ENCODE assay signal across 29 cellular contexts in the genomic region with DNA sequence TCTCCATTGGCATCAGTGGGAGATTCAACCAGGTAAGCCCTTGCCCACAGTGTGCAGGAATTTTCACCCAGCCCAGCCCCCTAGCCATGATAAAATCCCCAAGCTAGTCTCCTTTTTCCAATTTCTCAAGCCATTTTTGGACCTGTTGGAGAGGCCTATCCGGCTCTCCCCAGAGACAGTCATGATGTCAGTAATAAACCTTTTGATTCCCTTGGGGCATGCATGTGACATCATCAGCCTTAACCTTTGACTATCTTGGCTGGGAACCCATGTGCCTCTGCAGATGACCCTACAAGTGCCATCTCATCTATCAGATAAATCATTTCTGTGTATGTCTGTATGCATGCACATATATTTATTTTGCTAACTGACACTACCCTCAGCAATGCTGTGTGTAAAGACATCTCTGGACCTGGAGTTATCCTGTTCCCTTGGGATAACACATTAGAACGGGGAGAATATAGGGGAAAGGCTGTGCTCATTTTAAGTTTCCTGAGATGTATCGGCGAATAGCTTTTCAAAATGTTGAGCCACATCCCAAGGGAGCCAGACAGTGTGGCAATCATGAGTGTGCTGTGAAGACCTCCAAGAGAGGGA. TPM values are rescaled to one million over a fixed set of nuclear protein-coding genes. Genes with fewer than 3 reads are reported as not detected.
"Had no signal": no experiment of that assay in that cellular context is flagged by ENCODE, and none has a peak within 500 bp of the region (broad histone marks: within the 10 kb centered on the region; RNA-seq: fewer than 3 reads in every experiment).

No MANE protein-coding gene starts in this region.

- H3K36me3 ChIP-seq: breast epithelium, heart left ventricle, thoracic aorta had no signal

- H3K4me3 ChIP-seq: breast epithelium, heart left ventricle, lung, skin epidermis, thoracic aorta had no signal

- H3K27me3 ChIP-seq: breast epithelium had no signal

- H3K4me1 Mint-ChIP-seq: activated B cell treated with CpG ODN at 0.5 μM for 24 hours; central memory CD8-positive, alpha-beta T cell; endodermal cell; immature natural killer cell; nephron had no signal

- H3K4me1 ChIP-seq: breast epithelium, heart left ventricle had no signal

- H3K27me3 Mint-ChIP-seq: activated B cell treated with CpG ODN at 0.5 μM for 24 hours; dendritic cell treated with granulocyte-macrophage colony-stimulating factor and Interleukin-4, amounts not matched to agents 40 ng/mL and 50 ng/mL, for 4 days had no signal

- H3K27ac ChIP-seq: breast epithelium, heart left ventricle, thoracic aorta had no signal

- H3K27ac Mint-ChIP-seq: activated B cell treated with CpG ODN at 0.5 μM for 24 hours; activated T-helper 1 cell treated with anti-CD3 and anti-CD28 coated beads, Interleukin-12 subunit alpha, Interleukin-12 subunit beta, Interleukin-2, Interleukin-4 antibody, amounts not matched to agents 30 ng/mL and 10 ng/mL and 1 ng/mL, durations not matched to agents 14 hours and 24 hours and 36 hours; dendritic cell treated with granulocyte-macrophage colony-stimulating factor and Interleukin-4, amounts not matched to agents 40 ng/mL and 50 ng/mL, for 4 days; endodermal cell; immature natural killer cell; nephron; T-helper 2 cell treated with Interferon-gamma antibody and Interleukin-4, amounts not matched to agents 5 μg/mL and 100 μg/mL, for 36 hours had no signal

- H3K4me3 Mint-ChIP-seq: activated B cell treated with CpG ODN at 0.5 μM for 24 hours; activated T-helper 1 cell treated with anti-CD3 and anti-CD28 coated beads, Interleukin-12 subunit alpha, Interleukin-12 subunit beta, Interleukin-2, Interleukin-4 antibody, amounts not matched to agents 30 ng/mL and 10 ng/mL and 1 ng/mL, durations not matched to agents 14 hours and 24 hours and 36 hours; central memory CD8-positive, alpha-beta T cell; dendritic cell treated with granulocyte-macrophage colony-stimulating factor and Interleukin-4, amounts not matched to agents 40 ng/mL and 50 ng/mL, for 4 days; endodermal cell; immature natural killer cell; nephron; T-helper 2 cell treated with Interferon-gamma antibody and Interleukin-4, amounts not matched to agents 5 μg/mL and 100 μg/mL, for 36 hours had no signal

- DNase-seq: activated B cell treated with CpG ODN at 0.5 μM for 24 hours; activated CD4-positive, alpha-beta T cell treated with anti-CD3 and anti-CD28 coated beads, Interleukin-2, amount 50 U/mL, for 4 hours; activated CD8-positive, alpha-beta memory T cell treated with anti-CD3 and anti-CD28 coated beads, Interleukin-2, amount 50 U/mL, for 4 hours; activated gamma-delta T cell treated with Interleukin-2 at 50 U/mL for 16 hours; activated naive CD4-positive, alpha-beta T cell treated with anti-CD3 and anti-CD28 coated beads, Interleukin-2, amount 50 U/mL, for 16 hours; activated T-cell treated with anti-CD3 and anti-CD28 coated beads, Interleukin-2, amount 50 U/mL, for 1 hour; amygdala; endodermal cell; foreskin fibroblast; heart left ventricle; hypothalamus; immature natural killer cell; posterior cingulate gyrus; stimulated activated CD4-positive, alpha-beta T cell treated with anti-CD3 and anti-CD28 coated beads, Interleukin-12 subunit alpha, Interleukin-12 subunit beta, amount 100 ng/mL, for 4 hours; stimulated activated CD4-positive, alpha-beta T cell treated with anti-CD3 and anti-CD28 coated beads, Interleukin-4, amount 100 ng/mL, for 1 hour; stimulated activated naive CD8-positive, alpha-beta T cell treated with anti-CD3 and anti-CD28 coated beads, Interleukin-15, Interleukin-2, amounts not matched to agents 100 U/mL and 50 U/mL, for 24 hours; T-helper 1 cell; trophoblast cell had no signal

- ATAC-seq: esophagus mucosa; stimulated activated naive CD8-positive, alpha-beta T cell treated with anti-CD3 and anti-CD28 coated beads, Interleukin-15, Interleukin-2, amounts not matched to agents 100 U/mL and 50 U/mL, for 24 hours had no signal

RNA-seq across cellular contexts. Expression of gene CYTL1, which starts 51.0 kb away (rescaled TPM):
- total RNA-seq: activated B cell treated with CpG ODN at 0.5 μM for 24 hours; activated CD8-positive, alpha-beta memory T cell treated with anti-CD3 and anti-CD28 coated beads for 36 hours; activated T-helper 1 cell treated with anti-CD3 and anti-CD28 coated beads, Interleukin-12 subunit alpha, Interleukin-12 subunit beta, Interleukin-2, Interleukin-4 antibody, amounts not matched to agents 30 ng/mL and 10 ng/mL and 1 ng/mL, durations not matched to agents 14 hours and 24 hours and 36 hours had no signal
- polyA plus RNA-seq: heart left ventricle had no signal
